In the genomic region with DNA sequence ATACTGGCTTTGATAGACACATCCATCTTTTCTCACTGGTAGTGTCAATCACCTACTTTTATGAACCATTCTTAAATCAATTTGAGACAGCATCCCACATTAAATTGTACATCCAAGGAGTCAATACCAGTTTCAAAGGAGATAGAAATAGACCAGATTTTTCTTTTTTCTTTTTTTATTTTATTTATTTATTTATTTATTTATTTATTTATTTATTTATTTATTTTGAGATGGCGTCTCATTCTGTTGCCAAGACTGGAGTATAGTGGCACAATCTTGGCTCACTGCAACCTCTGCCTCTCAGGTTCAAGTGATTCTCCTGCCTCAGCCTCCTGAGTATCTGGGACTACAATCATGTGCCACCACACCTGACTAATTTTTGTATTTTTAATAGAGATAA, we compare ENCODE assay signal across 15 cellular contexts. TPM values are rescaled to one million over a fixed set of nuclear protein-coding genes. Genes with fewer than 3 reads are reported as not detected.
"Had no signal": no experiment of that assay in that cellular context is flagged by ENCODE, and none has a peak within 500 bp of the region (broad histone marks: within the 10 kb centered on the region; RNA-seq: fewer than 3 reads in every experiment).

No MANE protein-coding gene starts in this region.

RNA-seq across cellular contexts. Expression of gene LEUTX, which starts 16.8 kb away (rescaled TPM):
- total RNA-seq: stomach, subcutaneous adipose tissue, suprapubic skin, temporal lobe, testis, thoracic aorta, thyroid gland, tibial nerve, transverse colon, upper lobe of left lung, upper lobe of right lung, ureter, urinary bladder, uterus, vagina had no signal
- polyA plus RNA-seq: stomach, urinary bladder had no signal

RNA-seq across cellular contexts. Expression of gene CLC, which starts 24.0 kb away (rescaled TPM):
- total RNA-seq: subcutaneous adipose tissue, suprapubic skin, temporal lobe, testis, thoracic aorta, thyroid gland, tibial nerve, transverse colon, upper lobe of left lung, upper lobe of right lung, ureter, uterus, vagina had no signal
- polyA plus RNA-seq: urinary bladder had no signal

RNA-seq across cellular contexts. Expression of gene LGALS14, which starts 57.6 kb away (rescaled TPM):
- total RNA-seq: stomach, subcutaneous adipose tissue, suprapubic skin, temporal lobe, testis, thoracic aorta, thyroid gland, tibial nerve, transverse colon, upper lobe of left lung, upper lobe of right lung, ureter, urinary bladder, uterus, vagina had no signal
- polyA plus RNA-seq: stomach, urinary bladder had no signal
